11 cellular contexts compared by ENCODE assay signal in genomic region chr4:88859191-88859812, GRCh38.
DNase-seq lines count a peak whose midpoint lies in the region; ATAC-seq, FAIRE-seq and TF ChIP-seq lines count a peak whose summit lies in the region.
"Had no signal": no experiment of that assay in that cellular context is flagged by ENCODE, and none has a peak within 500 bp of the region (broad histone marks: within the 10 kb centered on the region; RNA-seq: fewer than 3 reads in every experiment).

No MANE protein-coding gene starts in this region.

- no peak overlapping the region for H3K14ac ChIP-seq in H1 (ENCODE audit: insufficient read length)

- H2BK120ac ChIP-seq in H1 (replicated peaks; ENCODE audit: low read depth, low read length), result no peak overlapping the region

- no peak overlapping the region for H2BK12ac ChIP-seq in H1 (ENCODE audit: low read depth, low read length)

- WGBS in H1 (ENCODE audit: extremely low coverage in 1 of 2, insufficient coverage in 1 of 2, insufficient read length in 1 of 2, insufficient replicate concordance in 2 of 2, low coverage in 1 of 2, low lambda C conversion rate in 2 of 2, missing lambda C conversion rate in 1 of 2), 2 experiments, result 88% methylated on average over 3 of the region's 3 CpGs; no CpG with 5 or more reads in 1 of the 2 experiments

- no peak overlapping the region for H3K18ac ChIP-seq in H1 (ENCODE audit: extremely low read depth, low read length)

- H3K27me3 ChIP-seq in H1 (replicated peaks in 1 of 4; ENCODE audit: control insufficient read depth in 3 of 4, extremely low read depth in 1 of 4, insufficient read depth in 3 of 4, low read length in 3 of 4), result no peaks in the 10 kb centered on the region

- no peaks in the 10 kb centered on the region for H3K23me2 ChIP-seq in H1 (ENCODE audit: low read depth, low read length)

- H3K4me3 ChIP-seq in H1 (ENCODE audit: extremely low read depth in 1 of 4, insufficient read depth in 2 of 4, low read depth in 3 of 4, low read length in 4 of 4), result no peak overlapping the region
- H3K4me3 ChIP-seq: thoracic aorta had no signal

- H3K9me3 ChIP-seq in H1 (ENCODE audit: insufficient read depth in 2 of 2, low read depth in 1 of 2, low read length in 1 of 2), result no peaks in the 10 kb centered on the region
- H3K9me3 ChIP-seq: thoracic aorta had no signal

- POLR2A ChIA-PET in H1 (lab: Charles Lee; ENCODE audit: partially characterized antibody), result interaction anchor here (0.6 kb wide), 1 partner anchor 227 kb away, joined by 5 read pairs; no protein-coding TSS in a partner anchor

- no peak overlapping the region for H3K4ac ChIP-seq in H1 (replicated peaks; ENCODE audit: insufficient read length, low read depth, low read length)

- no peak overlapping the region for H2AFZ ChIP-seq in H1 (ENCODE audit: low read length)

- H4K91ac ChIP-seq in H1 (replicated peaks; ENCODE audit: insufficient read length, low read length), result no peak overlapping the region

- no peaks in the 10 kb centered on the region for H3K36me3 ChIP-seq in H1 (ENCODE audit: control insufficient read depth in 2 of 4, insufficient read depth in 4 of 4, low read length in 3 of 4)
- H3K36me3 ChIP-seq: thoracic aorta had no signal

- CTCF ChIA-PET in H1 (lab: Charles Lee; ENCODE audit: partially characterized antibody), result interaction anchor here (0.7 to 1.6 kb wide), 7 partner anchors 8 to 395 kb away, joined by 3 to 4 read pairs (median 3); no protein-coding TSS in a partner anchor

- TF ChIP-seq RAD21 in H1 (IDR thresholded peaks at IDR 0.05 in 1 of 2, conservative IDR thresholded peaks at IDR 0.05 in 1 of 2; ENCODE audit: low read depth in 2 of 2, low read length in 2 of 2), result no peak

- FAIRE-seq in H1 (lab: Jason Lieb, UNC), result no peak

- H3K4me1 ChIP-seq in H1 (replicated peaks in 1 of 4; ENCODE audit: control insufficient read depth in 3 of 4, insufficient read depth in 4 of 4, low read length in 3 of 4), result no peaks in the 10 kb centered on the region

- TF ChIP-seq EP300 in H1 (IDR thresholded peaks at IDR 0.05; ENCODE audit: borderline replicate concordance in 1 of 2, low read depth in 2 of 2, low read length in 2 of 2), result no peak

- no peak overlapping the region for H3K56ac ChIP-seq in H1 (replicated peaks; ENCODE audit: insufficient read length, low read depth, low read length)

- no peak overlapping the region for H3K4me2 ChIP-seq in H1 (ENCODE audit: insufficient read depth in 1 of 2, low read depth in 2 of 2, low read length in 2 of 2)

- no peak overlapping the region for H3K27ac ChIP-seq in H1 (ENCODE audit: low read depth, low read length)
- H3K27ac ChIP-seq: epithelial cell of prostate, thoracic aorta, VCaP had no signal

- no peak for TF ChIP-seq CTCF in H1 (IDR thresholded peaks at IDR 0.05; ENCODE audit: control extremely low read depth in 1 of 3, insufficient read depth in 1 of 3, low read depth in 1 of 3, low read length in 3 of 3)
- no peak for TF ChIP-seq CTCF in omental fat pad (IDR thresholded peaks at IDR 0.05)

- H2BK20ac ChIP-seq in H1 (ENCODE audit: low read length), result no peak overlapping the region

- no peak overlapping the region for H4K8ac ChIP-seq in H1 (ENCODE audit: extremely low read depth, insufficient read depth, low read length)

- H3K23ac ChIP-seq in H1 (ENCODE audit: insufficient read length), result no peak overlapping the region

- no peak overlapping the region for H2BK15ac ChIP-seq in H1 (ENCODE audit: low read length)

- H2BK5ac ChIP-seq in H1 (ENCODE audit: low read depth, low read length), result no peak overlapping the region

- H4K20me1 ChIP-seq in H1 (replicated peaks in 1 of 2; ENCODE audit: control insufficient read depth in 1 of 2, insufficient read depth in 2 of 2, low read length in 2 of 2), result no peaks in the 10 kb centered on the region

- 0 out of 2 replicates have a peak overlapping the region, but pooled peaks have one; percentile 83 for H2AK5ac ChIP-seq in H1 (ENCODE audit: low read depth, low read length)

- no peak for TF ChIP-seq POLR2A in H1 (IDR thresholded peaks at IDR 0.05; ENCODE audit: control extremely low read depth in 1 of 2, low read depth in 2 of 2, low read length in 2 of 2)

- no peaks in the 10 kb centered on the region for H3K79me1 ChIP-seq in H1 (ENCODE audit: low read depth, low read length)

- H4K5ac ChIP-seq in H1 (ENCODE audit: insufficient read length, low read depth, low read length), result no peak overlapping the region

- ATAC-seq in GM21367 (IDR thresholded peaks at IDR 0.05; ENCODE audit: unreplicated experiment), result peak; percentile 13
- ATAC-seq in HG03139 (IDR thresholded peaks at IDR 0.05; ENCODE audit: unreplicated experiment), result peak; percentile 29
- no peak for ATAC-seq in GM18520 (IDR thresholded peaks at IDR 0.05; ENCODE audit: unreplicated experiment)
- ATAC-seq in omental fat pad (ENCODE audit: low FRiP score), result no peak

- no peaks in the 10 kb centered on the region for H3K79me2 ChIP-seq in H1 (ENCODE audit: control insufficient read depth in 1 of 2, insufficient read depth in 2 of 2, low read length in 2 of 2)

- no peak overlapping the region for H3K9ac ChIP-seq in H1 (replicated peaks in 1 of 4; ENCODE audit: extremely low read depth in 1 of 4, low read depth in 3 of 4, low read length in 3 of 4)

- peak; percentile 18 for DNase-seq in Ammon's horn (ENCODE audit: low spot score)
- DNase-seq in H1 (ENCODE audit: low read depth in 1 of 2, low spot score in 2 of 2), result no peak
- no peak for DNase-seq in stimulated activated CD4-positive, alpha-beta T cell treated with anti-CD3 and anti-CD28 coated beads, Interleukin-2, amount 100 ng/mL, for 24 hours
- no peak for DNase-seq in omental fat pad (ENCODE audit: low spot score)
- no peak for DNase-seq in SKM-1 (lab: John Stamatoyannopoulos, UW; ENCODE audit: unreplicated experiment)

TF ChIP-seq in H1, 55 proteins besides CTCF, POLR2A, EP300 and RAD21:
- TF ChIP-seq RFX5 (IDR thresholded peaks at IDR 0.05; ENCODE audit: borderline replicate concordance, low read depth, low read length), result no peak
- TF ChIP-seq CHD2 (IDR thresholded peaks at IDR 0.05; ENCODE audit: low read length), result no peak
- TF ChIP-seq RNF2 (IDR thresholded peaks at IDR 0.05; ENCODE audit: borderline replicate concordance, low read depth, low read length, missing control alignments, poor library complexity, severe bottlenecking), result no peak
- no peak for TF ChIP-seq BRCA1 (IDR thresholded peaks at IDR 0.05; ENCODE audit: low read depth, low read length)
- no peak for TF ChIP-seq ZNF274 (IDR thresholded peaks at IDR 0.05; ENCODE audit: borderline replicate concordance, extremely low read depth, low read length)
- TF ChIP-seq CREB1 (IDR thresholded peaks at IDR 0.05), result no peak
- TF ChIP-seq E2F6 (IDR thresholded peaks at IDR 0.05), result no peak
- TF ChIP-seq POU5F1 (IDR thresholded peaks at IDR 0.05; ENCODE audit: low read depth, low read length), result no peak
- TF ChIP-seq CBX5 (IDR thresholded peaks at IDR 0.05; ENCODE audit: low read depth, low read length), result no peak
- TF ChIP-seq BACH1 (IDR thresholded peaks at IDR 0.05; ENCODE audit: low read length), result no peak
- TF ChIP-seq CBX8 (IDR thresholded peaks at IDR 0.05; ENCODE audit: borderline replicate concordance, low read depth, low read length), result no peak
- TF ChIP-seq FOSL1 (IDR thresholded peaks at IDR 0.05; ENCODE audit: insufficient read depth, low read depth, low read length), result no peak
- TF ChIP-seq SP4 (IDR thresholded peaks at IDR 0.05; ENCODE audit: low read length), result no peak
- no peak for TF ChIP-seq SUZ12 (IDR thresholded peaks at IDR 0.05; ENCODE audit: low read length)
- no peak for TF ChIP-seq SRF (IDR thresholded peaks at IDR 0.05; ENCODE audit: low read depth, low read length)
- TF ChIP-seq YY1 (IDR thresholded peaks at IDR 0.05; ENCODE audit: low read depth, low read length), result no peak
TF ChIP-seq in H1: peak in this region for 0.

Comparison
In these comparisons a context has a peak if more than half of its experiments do, and no peak if none do; other contexts are left out.
1. ATAC-seq: peak in GM21367 (single experiment) and HG03139 (single experiment); none in GM18520 (single experiment) and omental fat pad (single experiment).